Comparison of ENCODE assay signal across 9 cellular contexts in genomic region chr22:30602049-30602448, GRCh38. TPM values are rescaled to one million over a fixed set of nuclear protein-coding genes. Genes with fewer than 3 reads are reported as not detected.
DNase-seq lines count a peak whose midpoint lies in the region; ATAC-seq and TF ChIP-seq lines count a peak whose summit lies in the region.
"Had no signal": no experiment of that assay in that cellular context is flagged by ENCODE, and none has a peak within 500 bp of the region (broad histone marks: within the 10 kb centered on the region; RNA-seq: fewer than 3 reads in every experiment).

No MANE protein-coding gene starts in this region.

- in situ Hi-C loops in mammary epithelial cell (cut with MboI; ENCODE audit: low sequenced_read_pairs in 2 of 2) = no loop called here

- DNase-seq in activated naive CD8-positive, alpha-beta T cell treated with anti-CD3 and anti-CD28 coated beads, Interleukin-2, amount 10 ng/mL, durations not matched to agents 7 days and 5 days = no peak
- DNase-seq in activated naive CD8-positive, alpha-beta T cell treated with anti-CD3 and anti-CD28 coated beads for 36 hours = no peak
- DNase-seq in NCI-H69 (lab: John Stamatoyannopoulos, UW) (peak; percentile 73), mammary epithelial cell (peak; percentile 41), retinal pigment epithelial cell (ENCODE audit: low read depth) (no peak), COLO668 (lab: John Stamatoyannopoulos, UW; ENCODE audit: unreplicated experiment) (no peak), OCI-M2 (lab: John Stamatoyannopoulos, UW; ENCODE audit: unreplicated experiment) (no peak)
- no peak for DNase-seq in central memory CD4-positive, alpha-beta T cell

- H3K9ac ChIP-seq in mammary epithelial cell (ENCODE audit: insufficient read depth, low read length) = no peak overlapping the region

- H3K36me3 Mint-ChIP-seq in activated naive CD8-positive, alpha-beta T cell treated with anti-CD3 and anti-CD28 coated beads, Interleukin-2, amount 10 ng/mL, durations not matched to agents 7 days and 5 days = no peaks in the 10 kb centered on the region
- H3K36me3 Mint-ChIP-seq in activated naive CD8-positive, alpha-beta T cell treated with anti-CD3 and anti-CD28 coated beads for 36 hours = no peaks in the 10 kb centered on the region

- H3K4me2 ChIP-seq in mammary epithelial cell (ENCODE audit: insufficient read depth, low read depth, low read length) = no peak overlapping the region

- peaks cover 4% of the 10 kb centered on the region for H3K4me1 ChIP-seq in mammary epithelial cell (ENCODE audit: insufficient read depth, low read length)

- peaks cover 13% of the 10 kb centered on the region for H3K4me1 Mint-ChIP-seq in activated naive CD8-positive, alpha-beta T cell treated with anti-CD3 and anti-CD28 coated beads, Interleukin-2, amount 10 ng/mL, durations not matched to agents 7 days and 5 days
- peaks cover 11% of the 10 kb centered on the region for H3K4me1 Mint-ChIP-seq in activated naive CD8-positive, alpha-beta T cell treated with anti-CD3 and anti-CD28 coated beads for 36 hours

- no peak overlapping the region for H3K4me3 ChIP-seq in mammary epithelial cell (replicated peaks in 1 of 3; ENCODE audit: insufficient read depth in 1 of 3, low read depth in 2 of 3, low read length in 3 of 3)
- H3K4me3 ChIP-seq in retinal pigment epithelial cell (ENCODE audit: low read length) = no peak overlapping the region
- H3K4me3 ChIP-seq: SJCRH30 had no signal

- H3K27ac Mint-ChIP-seq in activated naive CD8-positive, alpha-beta T cell treated with anti-CD3 and anti-CD28 coated beads, Interleukin-2, amount 10 ng/mL, durations not matched to agents 7 days and 5 days = no peak overlapping the region
- no peak overlapping the region for H3K27ac Mint-ChIP-seq in activated naive CD8-positive, alpha-beta T cell treated with anti-CD3 and anti-CD28 coated beads for 36 hours

- H3K79me2 ChIP-seq in mammary epithelial cell (ENCODE audit: insufficient read depth, low read length) = no peaks in the 10 kb centered on the region

- H3K27ac ChIP-seq in mammary epithelial cell (ENCODE audit: insufficient read depth, low read depth, low read length) = no peak overlapping the region
- H3K27ac ChIP-seq: SJCRH30 had no signal

- TF ChIP-seq CTCF in mammary epithelial cell (conservative IDR thresholded peaks at IDR 0.05 in 1 of 2, IDR thresholded peaks at IDR 0.05 in 1 of 2; ENCODE audit: extremely low read depth in 1 of 2, insufficient read depth in 1 of 2, low read depth in 1 of 2, low read length in 2 of 2) (peak in 1 of 2 donors; percentile 50), retinal pigment epithelial cell (conservative IDR thresholded peaks at IDR 0.05; ENCODE audit: low read depth, low read length) (peak; percentile 52)

- dilution Hi-C loops in mammary epithelial cell (cut with HindIII; ENCODE audit: low sequenced_read_pairs) = no loop called here

- no peaks in the 10 kb centered on the region for H4K20me1 ChIP-seq in mammary epithelial cell (ENCODE audit: insufficient read depth, low read length)

- H3K27me3 ChIP-seq in mammary epithelial cell (ENCODE audit: insufficient read depth, low read length) = no peaks in the 10 kb centered on the region
- H3K27me3 ChIP-seq: SJCRH30 had no signal

- peak; percentile 48 for ATAC-seq in activated naive CD8-positive, alpha-beta T cell treated with anti-CD3 and anti-CD28 coated beads, Interleukin-2, amount 10 ng/mL, durations not matched to agents 7 days and 5 days (ENCODE audit: low read depth)

- H3K9me3 ChIP-seq in mammary epithelial cell (replicated peaks; ENCODE audit: insufficient read depth, low read length) = no peaks in the 10 kb centered on the region
- H3K9me3 ChIP-seq: SJCRH30 had no signal

- H3K36me3 ChIP-seq in mammary epithelial cell (ENCODE audit: insufficient read depth, low read length) = no peaks in the 10 kb centered on the region
- H3K36me3 ChIP-seq: SJCRH30 had no signal

- CTCF ChIA-PET in mammary epithelial cell (lab: Charles Lee; ENCODE audit: low non-redundant PET) = interaction anchor here (0.7 kb wide), 3 partner anchors 103 to 339 kb away, joined by 4 to 11 read pairs (median 10); no protein-coding TSS in a partner anchor

- intact Hi-C loops in mammary epithelial cell (cut with micrococcal nuclease) = loop anchor here (1.0 kb wide), 1 partner anchor 211 kb away; no protein-coding TSS in a partner anchor

- no peak overlapping the region for H2AFZ ChIP-seq in mammary epithelial cell (ENCODE audit: low read depth, low read length)

- no peak overlapping the region for H3K4me3 Mint-ChIP-seq in activated naive CD8-positive, alpha-beta T cell treated with anti-CD3 and anti-CD28 coated beads, Interleukin-2, amount 10 ng/mL, durations not matched to agents 7 days and 5 days
- H3K4me3 Mint-ChIP-seq in activated naive CD8-positive, alpha-beta T cell treated with anti-CD3 and anti-CD28 coated beads for 36 hours = no peak overlapping the region

- BruUV-seq in mammary epithelial cell (replicated peaks; lab: Mats Ljungman, UMichigan) = no TSS peak

- no peaks in the 10 kb centered on the region for H3K9me3 Mint-ChIP-seq in activated naive CD8-positive, alpha-beta T cell treated with anti-CD3 and anti-CD28 coated beads, Interleukin-2, amount 10 ng/mL, durations not matched to agents 7 days and 5 days
- no peaks in the 10 kb centered on the region for H3K9me3 Mint-ChIP-seq in activated naive CD8-positive, alpha-beta T cell treated with anti-CD3 and anti-CD28 coated beads for 36 hours

- 84% methylated on average over 3 of the region's 3 CpGs for WGBS in mammary epithelial cell (ENCODE audit: low coverage, missing lambda C conversion rate)

- H3K27me3 Mint-ChIP-seq in activated naive CD8-positive, alpha-beta T cell treated with anti-CD3 and anti-CD28 coated beads, Interleukin-2, amount 10 ng/mL, durations not matched to agents 7 days and 5 days = peaks cover 19% of the 10 kb centered on the region
- peaks cover 4% of the 10 kb centered on the region for H3K27me3 Mint-ChIP-seq in activated naive CD8-positive, alpha-beta T cell treated with anti-CD3 and anti-CD28 coated beads for 36 hours

- POLR2A ChIA-PET in activated naive CD8-positive, alpha-beta T cell treated with anti-CD3 and anti-CD28 coated beads, Interleukin-2, amount 10 ng/mL, durations not matched to agents 7 days and 5 days (lab: Charles Lee) = no interaction called here

RNA-seq across cellular contexts. Expression of gene TCN2, which starts 4.9 kb away (rescaled TPM):
- total RNA-seq in activated naive CD8-positive, alpha-beta T cell treated with anti-CD3 and anti-CD28 coated beads, Interleukin-2, amount 10 ng/mL, durations not matched to agents 7 days and 5 days = under 1 TPM; 0.28 to 0.94 TPM
- total RNA-seq in activated naive CD8-positive, alpha-beta T cell treated with anti-CD3 and anti-CD28 coated beads for 36 hours = under 1 TPM; 0.48 to 0.64 TPM
- total RNA-seq in mammary epithelial cell = 1 to 10 TPM; 3.6 to 9.3 TPM
- polyA plus RNA-seq in mammary epithelial cell = 5.8 TPM
- polyA minus RNA-seq in mammary epithelial cell = not detected

RNA-seq across cellular contexts. Expression of gene PES1, which starts 10.3 kb away (rescaled TPM):
- total RNA-seq in activated naive CD8-positive, alpha-beta T cell treated with anti-CD3 and anti-CD28 coated beads, Interleukin-2, amount 10 ng/mL, durations not matched to agents 7 days and 5 days = 10 to 100 TPM; 51.2 to 57.1 TPM
- 100 to 1,000 TPM; 196 to 199 TPM for total RNA-seq in activated naive CD8-positive, alpha-beta T cell treated with anti-CD3 and anti-CD28 coated beads for 36 hours
- 10 to 100 TPM; 52.2 to 99.1 TPM for total RNA-seq in mammary epithelial cell
- 89.8 TPM for polyA plus RNA-seq in mammary epithelial cell
- polyA minus RNA-seq in mammary epithelial cell = 145 TPM

RNA-seq across cellular contexts. Expression of gene GAL3ST1, which starts 27.6 kb away (rescaled TPM):
- total RNA-seq in activated naive CD8-positive, alpha-beta T cell treated with anti-CD3 and anti-CD28 coated beads, Interleukin-2, amount 10 ng/mL, durations not matched to agents 7 days and 5 days = under 1 TPM; 0.44 to 0.68 TPM
- total RNA-seq in activated naive CD8-positive, alpha-beta T cell treated with anti-CD3 and anti-CD28 coated beads for 36 hours = not detected
- not detected for total RNA-seq in mammary epithelial cell
- polyA plus RNA-seq in mammary epithelial cell = not detected
- not detected for polyA minus RNA-seq in mammary epithelial cell
- total RNA-seq: SJCRH30 had no signal

RNA-seq across cellular contexts. Expression of gene SLC35E4, which starts 33.5 kb away (rescaled TPM):
- 1 to 10 TPM; 1.5 to 2.4 TPM for total RNA-seq in activated naive CD8-positive, alpha-beta T cell treated with anti-CD3 and anti-CD28 coated beads, Interleukin-2, amount 10 ng/mL, durations not matched to agents 7 days and 5 days
- total RNA-seq in activated naive CD8-positive, alpha-beta T cell treated with anti-CD3 and anti-CD28 coated beads for 36 hours = 1 to 10 TPM; 3.2 to 3.6 TPM
- total RNA-seq in mammary epithelial cell = 10 to 100 TPM in 1 of 2 donors, 1 to 10 TPM in 1; 9.9 to 10.0 TPM
- polyA plus RNA-seq in mammary epithelial cell = 4.2 TPM
- 2.3 TPM for polyA minus RNA-seq in mammary epithelial cell

RNA-seq across cellular contexts. Expression of gene SEC14L6, which starts 55.5 kb away (rescaled TPM):
- under 1 TPM in 1 of 2 experiments, not detected in 1; 0.08 TPM for total RNA-seq in activated naive CD8-positive, alpha-beta T cell treated with anti-CD3 and anti-CD28 coated beads, Interleukin-2, amount 10 ng/mL, durations not matched to agents 7 days and 5 days
- total RNA-seq in activated naive CD8-positive, alpha-beta T cell treated with anti-CD3 and anti-CD28 coated beads for 36 hours = not detected
- under 1 TPM in 1 of 2 donors, not detected in 1; 0.33 TPM for total RNA-seq in mammary epithelial cell
- polyA plus RNA-seq in mammary epithelial cell = 0.02 TPM
- not detected for polyA minus RNA-seq in mammary epithelial cell
- total RNA-seq: SJCRH30 had no signal

Comparison
In these comparisons a context has a peak if more than half of its experiments do, and no peak if none do; other contexts are left out.
1. DNase-seq: peak in NCI-H69 (single experiment) and mammary epithelial cell (single experiment); none in activated naive CD8-positive, alpha-beta T cell treated with anti-CD3 and anti-CD28 coated beads, Interleukin-2, amount 10 ng/mL, durations not matched to agents 7 days and 5 days (single experiment), activated naive CD8-positive, alpha-beta T cell treated with anti-CD3 and anti-CD28 coated beads for 36 hours (single experiment), retinal pigment epithelial cell (single experiment), COLO668 (single experiment), OCI-M2 (single experiment) and central memory CD4-positive, alpha-beta T cell (single experiment).